1 cellular context compared by ENCODE assay signal in genomic region chr5:173793677-173794570, GRCh38.
TF ChIP-seq lines count a peak whose summit lies in the region.

No MANE protein-coding gene starts in this region.

TF ChIP-seq in H1, 55 proteins besides CTCF, POLR2A, EP300 and RAD21:
- TF ChIP-seq CREB1 (IDR thresholded peaks at IDR 0.05), result no peak
- no peak for TF ChIP-seq CHD2 (IDR thresholded peaks at IDR 0.05; ENCODE audit: low read length)
- no peak for TF ChIP-seq RFX5 (IDR thresholded peaks at IDR 0.05; ENCODE audit: borderline replicate concordance, low read depth, low read length)
- TF ChIP-seq SP1 (IDR thresholded peaks at IDR 0.05; ENCODE audit: low read depth, low read length), result no peak
- TF ChIP-seq TAF7 (optimal IDR thresholded peaks at IDR 0.05; ENCODE audit: borderline replicate concordance, low read depth, low read length), result no peak
- TF ChIP-seq CEBPB (IDR thresholded peaks at IDR 0.05; ENCODE audit: low read depth, low read length), result no peak
- TF ChIP-seq YY1 (IDR thresholded peaks at IDR 0.05; ENCODE audit: low read depth, low read length), result no peak
